ENCODE assay signal across 21 cellular contexts in the genomic region with DNA sequence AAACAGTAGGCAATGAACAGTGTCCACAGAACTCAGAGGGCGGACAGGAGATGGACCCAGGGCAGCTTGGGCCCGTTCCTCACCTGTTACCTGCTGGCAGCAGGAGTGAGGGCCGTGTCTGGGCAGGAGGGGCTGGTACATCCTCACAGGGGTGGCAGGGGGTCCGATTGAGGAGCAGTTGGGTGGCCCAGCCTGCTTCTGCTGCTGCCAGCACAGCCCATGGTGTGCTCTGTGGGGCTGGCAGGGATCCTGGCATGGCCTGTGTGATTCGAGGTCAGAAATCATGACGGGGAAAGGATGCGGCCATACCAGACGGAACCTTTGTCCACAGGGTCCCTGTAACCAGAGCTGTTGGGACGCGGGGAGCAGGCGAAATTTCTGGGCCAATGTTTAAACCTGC. TPM values are rescaled to one million over a fixed set of nuclear protein-coding genes. Genes with fewer than 3 reads are reported as not detected.
DNase-seq lines count a peak whose midpoint lies in the region; ATAC-seq, FAIRE-seq and TF ChIP-seq lines count a peak whose summit lies in the region.
"Had no signal": no experiment of that assay in that cellular context is flagged by ENCODE, and none has a peak within 500 bp of the region (broad histone marks: within the 10 kb centered on the region; RNA-seq: fewer than 3 reads in every experiment).

No MANE protein-coding gene starts in this region.

- POLR2A ChIA-PET in activated CD4-positive, alpha-beta memory T cell treated with anti-CD3 and anti-CD28 coated beads, Interleukin-2, amount 10 ng/mL, durations not matched to agents 7 days and 5 days (lab: Charles Lee): no interaction called here

- peak overlapping the region; percentile 85 for H3K27ac Mint-ChIP-seq in activated naive CD4-positive, alpha-beta T cell treated with anti-CD3 and anti-CD28 coated beads, Interleukin-2, amount 50 U/mL, for 24 hours
- H3K27ac Mint-ChIP-seq in natural killer cell: peak overlapping the region; percentile 54 to 77
- no peak overlapping the region for H3K27ac Mint-ChIP-seq in activated CD4-positive, alpha-beta memory T cell treated with anti-CD3 and anti-CD28 coated beads, Interleukin-2, amount 10 ng/mL, durations not matched to agents 7 days and 5 days
- H3K27ac Mint-ChIP-seq: neural progenitor cell; stimulated activated effector memory CD8-positive, alpha-beta T cell treated with anti-CD3 and anti-CD28 coated beads, Interleukin-12 subunit alpha, Interleukin-12 subunit beta, amount 100 ng/mL, for 72 hours had no signal

- DNase-seq in activated naive CD4-positive, alpha-beta T cell treated with Interleukin-2 at 50 U/mL for 16 hours: no peak
- DNase-seq in cerebellar cortex (ENCODE audit: low spot score): peak; percentile 33
- DNase-seq in natural killer cell: no peak
- no peak for DNase-seq in tibial artery
- DNase-seq in NCI-H2196 treated with DMSO at 0.1 percent for 48 hours (lab: John Stamatoyannopoulos, UW; ENCODE audit: unreplicated experiment): no peak
- DNase-seq in small intestine: no peak
- no peak for DNase-seq in activated CD4-positive, alpha-beta memory T cell treated with anti-CD3 and anti-CD28 coated beads, Interleukin-2, amount 10 ng/mL, durations not matched to agents 7 days and 5 days
- DNase-seq: activated naive CD4-positive, alpha-beta T cell treated with anti-CD3 and anti-CD28 coated beads, Interleukin-2, amount 50 U/mL, for 16 hours; BE2C; NCI-H1436; NCI-H2171; NCI-H748 treated with DMSO at 0.1 percent for 48 hours; retina; SHP77 treated with DMSO at 0.1 percent for 48 hours; stimulated activated CD4-positive, alpha-beta T cell treated with anti-CD3 and anti-CD28 coated beads, Interleukin-15, amount 100 ng/mL, for 24 hours; transverse colon had no signal

- H3K36me3 Mint-ChIP-seq in activated naive CD4-positive, alpha-beta T cell treated with anti-CD3 and anti-CD28 coated beads, Interleukin-2, amount 50 U/mL, for 24 hours: peaks cover 4% of the 10 kb centered on the region
- no peaks in the 10 kb centered on the region for H3K36me3 Mint-ChIP-seq in natural killer cell
- peaks cover 13% of the 10 kb centered on the region for H3K36me3 Mint-ChIP-seq in activated CD4-positive, alpha-beta memory T cell treated with anti-CD3 and anti-CD28 coated beads, Interleukin-2, amount 10 ng/mL, durations not matched to agents 7 days and 5 days (ENCODE audit: low read depth)

- H3K36me3 ChIP-seq in tibial artery (no peaks in the 10 kb centered on the region), small intestine (ENCODE audit: control insufficient read depth in 2 of 2, insufficient read depth in 2 of 2, low read length in 2 of 2) (no peaks in the 10 kb centered on the region)
- H3K36me3 ChIP-seq: ascending aorta, BE2C, neural progenitor cell, transverse colon had no signal

- CTCF ChIA-PET in activated CD4-positive, alpha-beta memory T cell treated with anti-CD3 and anti-CD28 coated beads, Interleukin-2, amount 10 ng/mL, durations not matched to agents 7 days and 5 days (lab: Charles Lee): no interaction called here

- H3K27ac ChIP-seq in tibial artery (peak overlapping the region; percentile 67 to 78), small intestine (ENCODE audit: low read depth in 1 of 2, low read length in 1 of 2) (no peak overlapping the region)
- H3K27ac ChIP-seq: neural progenitor cell had no signal

- no peaks in the 10 kb centered on the region for H3K27me3 Mint-ChIP-seq in activated naive CD4-positive, alpha-beta T cell treated with anti-CD3 and anti-CD28 coated beads, Interleukin-2, amount 50 U/mL, for 24 hours
- peaks cover 6 to 10% of the 10 kb centered on the region in 2 donors for H3K27me3 Mint-ChIP-seq in natural killer cell (ENCODE audit: low read depth in 2 of 2)
- peaks cover 12% of the 10 kb centered on the region for H3K27me3 Mint-ChIP-seq in activated CD4-positive, alpha-beta memory T cell treated with anti-CD3 and anti-CD28 coated beads, Interleukin-2, amount 10 ng/mL, durations not matched to agents 7 days and 5 days

- H3K27me3 ChIP-seq in tibial artery: no peaks in the 10 kb centered on the region
- no peaks in the 10 kb centered on the region for H3K27me3 ChIP-seq in small intestine (ENCODE audit: control insufficient read depth in 2 of 2, insufficient read depth in 2 of 2, low read length in 2 of 2)
- H3K27me3 ChIP-seq: ascending aorta, BE2C, neural progenitor cell, transverse colon had no signal

- no peak overlapping the region for H3K4me3 ChIP-seq in tibial artery
- H3K4me3 ChIP-seq in small intestine (ENCODE audit: low read depth in 1 of 2, low read length in 2 of 2): no peak overlapping the region
- H3K4me3 ChIP-seq: ascending aorta, neural progenitor cell, transverse colon had no signal

- no peak overlapping the region for H3K4me3 Mint-ChIP-seq in activated naive CD4-positive, alpha-beta T cell treated with anti-CD3 and anti-CD28 coated beads, Interleukin-2, amount 50 U/mL, for 24 hours
- H3K4me3 Mint-ChIP-seq in natural killer cell: peak overlapping the region; percentile 52
- no peak overlapping the region for H3K4me3 Mint-ChIP-seq in activated CD4-positive, alpha-beta memory T cell treated with anti-CD3 and anti-CD28 coated beads, Interleukin-2, amount 10 ng/mL, durations not matched to agents 7 days and 5 days
- H3K4me3 Mint-ChIP-seq: neural progenitor cell; stimulated activated effector memory CD8-positive, alpha-beta T cell treated with anti-CD3 and anti-CD28 coated beads, Interleukin-12 subunit alpha, Interleukin-12 subunit beta, amount 100 ng/mL, for 72 hours had no signal

- ATAC-seq in natural killer cell: no peak
- ATAC-seq: stimulated activated effector memory CD8-positive, alpha-beta T cell treated with anti-CD3 and anti-CD28 coated beads, Interleukin-12 subunit alpha, Interleukin-12 subunit beta, amount 100 ng/mL, for 72 hours had no signal

- no peak for TF ChIP-seq CTCF in natural killer cell (IDR thresholded peaks at IDR 0.05)
- TF ChIP-seq CTCF in tibial artery (IDR thresholded peaks at IDR 0.05): no peak

- H3K4me1 ChIP-seq in tibial artery (peaks cover 7 to 96% (median 64%) of the 10 kb centered on the region in 4 donors), small intestine (ENCODE audit: control insufficient read depth in 2 of 2, insufficient read depth in 1 of 2, low read depth in 1 of 2, low read length in 1 of 2) (peaks cover 7 to 24% of the 10 kb centered on the region in 2 donors)
- H3K4me1 ChIP-seq: BE2C had no signal

- no peak for FAIRE-seq in small intestine (lab: Jason Lieb, UNC)
- FAIRE-seq: keratinocyte had no signal

- no peaks in the 10 kb centered on the region for H3K9me3 Mint-ChIP-seq in activated naive CD4-positive, alpha-beta T cell treated with anti-CD3 and anti-CD28 coated beads, Interleukin-2, amount 50 U/mL, for 24 hours
- no peaks in the 10 kb centered on the region for H3K9me3 Mint-ChIP-seq in natural killer cell
- peaks cover 3% of the 10 kb centered on the region for H3K9me3 Mint-ChIP-seq in activated CD4-positive, alpha-beta memory T cell treated with anti-CD3 and anti-CD28 coated beads, Interleukin-2, amount 10 ng/mL, durations not matched to agents 7 days and 5 days
- H3K9me3 Mint-ChIP-seq: stimulated activated effector memory CD8-positive, alpha-beta T cell treated with anti-CD3 and anti-CD28 coated beads, Interleukin-12 subunit alpha, Interleukin-12 subunit beta, amount 100 ng/mL, for 72 hours had no signal

- intact Hi-C loops in natural killer cell (cut with micrococcal nuclease): no loop called here
- intact Hi-C loops in tibial artery (cut with DNase I; ENCODE audit: low total_unique reads): no loop called here

- no peaks in the 10 kb centered on the region for H3K9me3 ChIP-seq in tibial artery
- no peaks in the 10 kb centered on the region for H3K9me3 ChIP-seq in small intestine (ENCODE audit: control insufficient read depth, low read depth)
- H3K9me3 ChIP-seq: ascending aorta, BE2C, transverse colon had no signal

- H3K4me1 Mint-ChIP-seq in activated naive CD4-positive, alpha-beta T cell treated with anti-CD3 and anti-CD28 coated beads, Interleukin-2, amount 50 U/mL, for 24 hours: peaks cover 66% of the 10 kb centered on the region
- peaks cover 40 to 56% of the 10 kb centered on the region in 2 donors for H3K4me1 Mint-ChIP-seq in natural killer cell
- H3K4me1 Mint-ChIP-seq in activated CD4-positive, alpha-beta memory T cell treated with anti-CD3 and anti-CD28 coated beads, Interleukin-2, amount 10 ng/mL, durations not matched to agents 7 days and 5 days: peaks cover 18% of the 10 kb centered on the region

- 91 to 97% (median 94%) methylated on average over 11 of the region's 11 CpGs for WGBS in small intestine, 3 donors

RNA-seq across cellular contexts. Expression of a gene that starts 49.6 kb away (rescaled TPM):
- total RNA-seq in natural killer cell: 10 to 100 TPM; 12.6 to 38.6 (median 18.6) TPM
- 10 to 100 TPM; 22.4 to 25.0 (median 23.2) TPM for polyA plus RNA-seq in small intestine
- 1 to 10 TPM; 9.3 to 9.5 TPM for total RNA-seq in activated CD4-positive, alpha-beta memory T cell treated with anti-CD3 and anti-CD28 coated beads, Interleukin-2, amount 10 ng/mL, durations not matched to agents 7 days and 5 days

Comparison
In these comparisons a context has a peak if more than half of its experiments do, and no peak if none do; other contexts are left out.
1. H3K27ac ChIP-seq: peak in tibial artery (2 of 2); none in small intestine (0 of 2).